Comparison of ENCODE assay signal across 8 cellular contexts in the genomic region with DNA sequence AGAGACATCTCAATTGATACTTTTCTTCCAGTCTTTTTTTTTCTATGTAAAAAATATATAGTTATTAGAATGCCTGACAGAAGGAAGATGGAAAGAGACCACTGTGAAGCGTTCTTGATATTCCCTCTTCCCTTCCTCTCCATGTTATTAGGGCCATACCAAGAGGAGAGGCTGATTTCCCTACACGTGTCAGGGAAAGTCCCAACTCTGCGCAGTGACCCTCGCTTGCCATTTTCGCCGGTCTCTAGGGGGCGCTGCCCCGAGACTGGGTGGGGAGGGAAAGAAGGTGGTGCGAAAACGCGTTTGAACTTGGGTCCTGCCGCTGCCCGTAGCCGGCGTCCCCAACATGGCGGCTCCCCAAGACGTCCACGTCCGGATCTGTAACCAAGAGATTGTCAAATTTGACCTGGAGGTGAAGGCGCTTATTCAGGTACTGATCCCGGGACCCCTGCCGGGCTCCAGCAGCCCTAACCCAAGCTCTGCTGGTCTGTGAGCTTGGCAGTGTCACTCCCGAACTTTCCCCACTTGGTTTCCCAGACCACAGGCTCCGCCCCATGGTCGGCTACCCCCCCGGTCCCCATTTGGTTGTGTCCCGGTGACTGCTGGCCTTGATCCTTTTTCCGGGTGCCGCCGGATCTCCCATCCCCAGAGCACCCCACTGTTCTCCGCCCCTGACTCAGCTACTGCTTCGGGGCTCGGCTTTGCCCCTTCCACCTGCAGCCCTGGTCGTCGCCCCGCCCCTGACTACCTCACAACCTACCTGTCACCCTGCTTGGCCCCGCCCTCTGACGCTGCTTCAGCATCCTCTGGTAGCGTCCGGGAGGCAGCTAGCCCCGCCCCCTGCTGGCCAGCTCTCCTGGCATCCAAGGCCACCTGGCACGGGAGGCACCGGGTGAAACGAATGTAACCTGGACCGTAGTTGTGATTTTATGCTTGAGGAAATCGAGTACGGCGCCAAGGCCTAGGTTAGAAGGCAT. TPM values are rescaled to one million over a fixed set of nuclear protein-coding genes. Genes with fewer than 3 reads are reported as not detected.
DNase-seq lines count a peak whose midpoint lies in the region; ATAC-seq and TF ChIP-seq lines count a peak whose summit lies in the region.

A gene with protein sequence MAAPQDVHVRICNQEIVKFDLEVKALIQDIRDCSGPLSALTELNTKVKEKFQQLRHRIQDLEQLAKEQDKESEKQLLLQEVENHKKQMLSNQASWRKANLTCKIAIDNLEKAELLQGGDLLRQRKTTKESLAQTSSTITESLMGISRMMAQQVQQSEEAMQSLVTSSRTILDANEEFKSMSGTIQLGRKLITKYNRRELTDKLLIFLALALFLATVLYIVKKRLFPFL (plus strand): TSS at position 332 of the 977 bp plus-strand sequence. CDS start 15 bp downstream, at position 347.

- POLR2A ChIA-PET in activated CD4-positive, alpha-beta T cell treated with anti-CD3 and anti-CD28 coated beads, Interleukin-2, amount 10 ng/mL, durations not matched to agents 7 days and 5 days (lab: Charles Lee) = no interaction called here

- DNase-seq in NCI-H69 (lab: John Stamatoyannopoulos, UW) (peak; percentile 99), cortex of kidney (lab: John Stamatoyannopoulos, UW) (peak; percentile 74), left colon (peak; percentile 99 to 100)
- DNase-seq in activated CD4-positive, alpha-beta T cell treated with anti-CD3 and anti-CD28 coated beads, Interleukin-2, amount 10 ng/mL, durations not matched to agents 7 days and 5 days = peak; percentile 96
- peak; percentile 95 for DNase-seq in stimulated activated CD4-positive, alpha-beta T cell treated with anti-CD3 and anti-CD28 coated beads, Interleukin-1b, Interleukin-23, amount 100 ng/mL, for 48 hours

- ATAC-seq in GM19351 (IDR thresholded peaks at IDR 0.05; ENCODE audit: unreplicated experiment) (peak; percentile 94), HG03521 (IDR thresholded peaks at IDR 0.05; ENCODE audit: unreplicated experiment) (peak; percentile 92), left colon (peak; percentile 98)

- intact Hi-C loops in left colon (cut with DNase I, micrococcal nuclease) = loop anchor here in 1 of 2 donors (10.0 kb wide), 1 partner anchor 160 kb away; a partner anchor contains a TSS

- H3K36me3 Mint-ChIP-seq in activated CD4-positive, alpha-beta T cell treated with anti-CD3 and anti-CD28 coated beads, Interleukin-2, amount 10 ng/mL, durations not matched to agents 7 days and 5 days (ENCODE audit: low read depth) = peaks cover 23% of the 10 kb centered on the region

- H3K27ac Mint-ChIP-seq in activated CD4-positive, alpha-beta T cell treated with anti-CD3 and anti-CD28 coated beads, Interleukin-2, amount 10 ng/mL, durations not matched to agents 7 days and 5 days = peak within 1 kb of the TSS; percentile 100

- peak within 1 kb of the TSS; percentile 88 for H3K27ac ChIP-seq in C4-2B

- H3K4me1 Mint-ChIP-seq in activated CD4-positive, alpha-beta T cell treated with anti-CD3 and anti-CD28 coated beads, Interleukin-2, amount 10 ng/mL, durations not matched to agents 7 days and 5 days = peaks cover 20% of the 10 kb centered on the region

- peak within 1 kb of the TSS; percentile 100 for H3K4me3 Mint-ChIP-seq in activated CD4-positive, alpha-beta T cell treated with anti-CD3 and anti-CD28 coated beads, Interleukin-2, amount 10 ng/mL, durations not matched to agents 7 days and 5 days

- H3K27me3 Mint-ChIP-seq in activated CD4-positive, alpha-beta T cell treated with anti-CD3 and anti-CD28 coated beads, Interleukin-2, amount 10 ng/mL, durations not matched to agents 7 days and 5 days = no peaks in the 10 kb centered on the region

- CTCF ChIA-PET in activated CD4-positive, alpha-beta T cell treated with anti-CD3 and anti-CD28 coated beads, Interleukin-2, amount 10 ng/mL, durations not matched to agents 7 days and 5 days (lab: Charles Lee) = interaction anchor here (0.5 to 1.6 kb wide), 11 partner anchors 9 to 1409 kb away, joined by 3 to 11 read pairs (median 3); a partner anchor contains a TSS

- peak; percentile 99 for TF ChIP-seq CTCF in C4-2B (conservative IDR thresholded peaks at IDR 0.05)

- H3K9me3 Mint-ChIP-seq in activated CD4-positive, alpha-beta T cell treated with anti-CD3 and anti-CD28 coated beads, Interleukin-2, amount 10 ng/mL, durations not matched to agents 7 days and 5 days = no peaks in the 10 kb centered on the region

RNA-seq across cellular contexts. Expression of the gene that starts here (rescaled TPM):
- 10 to 100 TPM; 14.9 to 15.4 TPM for total RNA-seq in activated CD4-positive, alpha-beta T cell treated with anti-CD3 and anti-CD28 coated beads, Interleukin-2, amount 10 ng/mL, durations not matched to agents 7 days and 5 days
- total RNA-seq in left colon = 10 to 100 TPM in 1 of 2 donors, 1 to 10 TPM in 1; 7.5 to 11.8 TPM

Comparison
In these comparisons a context has a peak if more than half of its experiments do, and no peak if none do; other contexts are left out.
1. Peak in every context shown above with its lines: DNase-seq, ATAC-seq and H3K27ac ChIP-seq.